1 cellular context compared by ENCODE assay signal in the genomic region with DNA sequence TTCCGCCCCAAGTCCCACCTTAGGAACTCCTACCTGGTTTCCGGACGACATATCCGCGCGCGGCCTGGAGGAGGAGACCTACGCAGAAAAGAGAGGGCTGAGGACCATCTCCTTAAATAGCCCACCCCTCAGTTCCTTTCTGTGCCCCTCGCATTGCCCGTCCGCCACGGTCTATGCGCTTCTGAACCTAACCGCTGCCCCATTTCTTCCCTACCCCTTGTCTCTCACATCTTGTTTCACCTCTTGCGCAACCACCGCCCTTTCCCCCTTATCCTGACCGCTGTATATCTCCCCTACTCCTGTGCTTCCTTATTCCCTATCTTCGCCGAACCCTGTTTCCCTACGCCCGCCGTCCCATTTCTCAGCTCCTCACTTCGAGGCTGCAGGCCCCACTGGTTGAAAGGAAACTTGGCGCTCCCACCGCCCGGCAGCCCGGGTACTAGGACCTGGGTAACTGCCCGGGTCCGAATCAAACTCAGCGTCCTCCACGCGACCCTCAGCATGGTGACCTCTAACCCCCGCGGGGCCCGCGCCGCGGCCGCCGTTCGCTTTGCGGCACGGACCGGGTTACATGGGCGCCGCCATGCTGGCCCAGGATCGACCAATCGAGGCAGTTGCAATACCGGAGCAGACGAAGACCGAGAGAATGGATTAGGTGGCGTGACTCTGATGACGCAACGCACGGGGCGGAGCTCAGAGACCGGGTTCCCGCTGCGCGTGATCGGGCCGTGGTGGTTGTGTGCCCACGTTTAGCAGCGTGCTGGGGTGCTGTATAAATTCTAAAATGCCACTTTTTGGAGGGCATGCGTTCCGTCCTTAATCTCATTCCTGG.
TF ChIP-seq lines count a peak whose summit lies in the region.

A gene (minus strand): TSS at position 612 of the 832 bp plus-strand sequence. CDS start 109 bp downstream, at position 503.

TF ChIP-seq in K562, 482 proteins besides CTCF, POLR2A, EP300 and RAD21 (continued from another document and continues in another):
- TF ChIP-seq, protein P1, sequence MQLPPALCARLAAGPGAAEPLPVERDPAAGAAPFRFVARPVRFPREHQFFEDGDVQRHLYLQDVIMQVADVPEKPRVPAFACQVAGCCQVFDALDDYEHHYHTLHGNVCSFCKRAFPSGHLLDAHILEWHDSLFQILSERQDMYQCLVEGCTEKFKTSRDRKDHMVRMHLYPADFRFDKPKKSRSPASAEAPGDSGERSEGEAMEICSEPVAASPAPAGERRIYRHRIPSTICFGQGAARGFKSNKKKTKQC (CRISPR knock-in tag; IDR thresholded peaks at IDR 0.05), result peak; percentile 94
- no peak for TF ChIP-seq PHTF2 (CRISPR knock-in tag; IDR thresholded peaks at IDR 0.05)
- TF ChIP-seq, protein P2, sequence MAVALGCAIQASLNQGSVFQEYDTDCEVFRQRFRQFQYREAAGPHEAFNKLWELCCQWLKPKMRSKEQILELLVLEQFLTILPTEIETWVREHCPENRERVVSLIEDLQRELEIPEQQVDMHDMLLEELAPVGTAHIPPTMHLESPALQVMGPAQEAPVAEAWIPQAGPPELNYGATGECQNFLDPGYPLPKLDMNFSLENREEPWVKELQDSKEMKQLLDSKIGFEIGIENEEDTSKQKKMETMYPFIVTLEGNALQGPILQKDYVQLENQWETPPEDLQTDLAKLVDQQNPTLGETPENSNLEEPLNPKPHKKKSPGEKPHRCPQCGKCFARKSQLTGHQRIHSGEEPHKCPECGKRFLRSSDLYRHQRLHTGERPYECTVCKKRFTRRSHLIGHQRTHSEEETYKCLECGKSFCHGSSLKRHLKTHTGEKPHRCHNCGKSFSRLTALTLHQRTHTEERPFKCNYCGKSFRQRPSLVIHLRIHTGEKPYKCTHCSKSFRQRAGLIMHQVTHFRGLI (CRISPR knock-in tag; IDR thresholded peaks at IDR 0.05), result peak; percentile 53
- no peak; the same call in 1 of the 2 replicates for TF ChIP-seq HDAC8 (tag; IDR thresholded peaks at IDR 0.05)
- TF ChIP-seq HIVEP1 (CRISPR knock-in tag; IDR thresholded peaks at IDR 0.05), result no peak
- no peak for TF ChIP-seq ZNF79 (CRISPR knock-in tag; IDR thresholded peaks at IDR 0.05; ENCODE audit: low read depth)
- peak; percentile 60 for TF ChIP-seq TAF7 (tag; IDR thresholded peaks at IDR 0.05)
- peak; percentile 84; the same call in 1 of the 2 replicates for TF ChIP-seq HNRNPL (IDR thresholded peaks at IDR 0.05; ENCODE audit: low read depth, low read length)
- no peak for TF ChIP-seq NR3C1 (CRISPR knock-in tag; IDR thresholded peaks at IDR 0.05)
- peak; percentile 56; the same call in 1 of the 2 replicates for TF ChIP-seq LEF1 (IDR thresholded peaks at IDR 0.05)
- TF ChIP-seq SPI1 (IDR thresholded peaks at IDR 0.05; ENCODE audit: borderline replicate concordance, low read depth, low read length), result no peak
- TF ChIP-seq, protein P3, sequence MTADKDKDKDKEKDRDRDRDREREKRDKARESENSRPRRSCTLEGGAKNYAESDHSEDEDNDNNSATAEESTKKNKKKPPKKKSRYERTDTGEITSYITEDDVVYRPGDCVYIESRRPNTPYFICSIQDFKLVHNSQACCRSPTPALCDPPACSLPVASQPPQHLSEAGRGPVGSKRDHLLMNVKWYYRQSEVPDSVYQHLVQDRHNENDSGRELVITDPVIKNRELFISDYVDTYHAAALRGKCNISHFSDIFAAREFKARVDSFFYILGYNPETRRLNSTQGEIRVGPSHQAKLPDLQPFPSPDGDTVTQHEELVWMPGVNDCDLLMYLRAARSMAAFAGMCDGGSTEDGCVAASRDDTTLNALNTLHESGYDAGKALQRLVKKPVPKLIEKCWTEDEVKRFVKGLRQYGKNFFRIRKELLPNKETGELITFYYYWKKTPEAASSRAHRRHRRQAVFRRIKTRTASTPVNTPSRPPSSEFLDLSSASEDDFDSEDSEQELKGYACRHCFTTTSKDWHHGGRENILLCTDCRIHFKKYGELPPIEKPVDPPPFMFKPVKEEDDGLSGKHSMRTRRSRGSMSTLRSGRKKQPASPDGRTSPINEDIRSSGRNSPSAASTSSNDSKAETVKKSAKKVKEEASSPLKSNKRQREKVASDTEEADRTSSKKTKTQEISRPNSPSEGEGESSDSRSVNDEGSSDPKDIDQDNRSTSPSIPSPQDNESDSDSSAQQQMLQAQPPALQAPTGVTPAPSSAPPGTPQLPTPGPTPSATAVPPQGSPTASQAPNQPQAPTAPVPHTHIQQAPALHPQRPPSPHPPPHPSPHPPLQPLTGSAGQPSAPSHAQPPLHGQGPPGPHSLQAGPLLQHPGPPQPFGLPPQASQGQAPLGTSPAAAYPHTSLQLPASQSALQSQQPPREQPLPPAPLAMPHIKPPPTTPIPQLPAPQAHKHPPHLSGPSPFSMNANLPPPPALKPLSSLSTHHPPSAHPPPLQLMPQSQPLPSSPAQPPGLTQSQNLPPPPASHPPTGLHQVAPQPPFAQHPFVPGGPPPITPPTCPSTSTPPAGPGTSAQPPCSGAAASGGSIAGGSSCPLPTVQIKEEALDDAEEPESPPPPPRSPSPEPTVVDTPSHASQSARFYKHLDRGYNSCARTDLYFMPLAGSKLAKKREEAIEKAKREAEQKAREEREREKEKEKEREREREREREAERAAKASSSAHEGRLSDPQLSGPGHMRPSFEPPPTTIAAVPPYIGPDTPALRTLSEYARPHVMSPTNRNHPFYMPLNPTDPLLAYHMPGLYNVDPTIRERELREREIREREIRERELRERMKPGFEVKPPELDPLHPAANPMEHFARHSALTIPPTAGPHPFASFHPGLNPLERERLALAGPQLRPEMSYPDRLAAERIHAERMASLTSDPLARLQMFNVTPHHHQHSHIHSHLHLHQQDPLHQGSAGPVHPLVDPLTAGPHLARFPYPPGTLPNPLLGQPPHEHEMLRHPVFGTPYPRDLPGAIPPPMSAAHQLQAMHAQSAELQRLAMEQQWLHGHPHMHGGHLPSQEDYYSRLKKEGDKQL (CRISPR knock-in tag; IDR thresholded peaks at IDR 0.05; ENCODE audit: borderline replicate concordance), result peak; percentile 83; the same call in 1 of the 2 replicates
- TF ChIP-seq CCAR2 (IDR thresholded peaks at IDR 0.05; ENCODE audit: low read depth, low read length), result no peak
- TF ChIP-seq ERF (CRISPR knock-in tag; IDR thresholded peaks at IDR 0.05), result no peak
- peak; percentile 86 for TF ChIP-seq MTA1 (IDR thresholded peaks at IDR 0.05; ENCODE audit: borderline replicate concordance)
- peak; percentile 92; the same call in 1 of the 2 replicates for TF ChIP-seq PML (IDR thresholded peaks at IDR 0.05; ENCODE audit: low read length)
- no peak for TF ChIP-seq U2AF2 (optimal IDR thresholded peaks at IDR 0.05; ENCODE audit: low read depth, low read length)
- no peak for TF ChIP-seq SRSF9 (IDR thresholded peaks at IDR 0.05; ENCODE audit: borderline replicate concordance, low read depth, low read length)
- no peak for TF ChIP-seq PRPF4 (IDR thresholded peaks at IDR 0.05; ENCODE audit: insufficient read depth, low read depth, low read length, poor library complexity, severe bottlenecking)
- TF ChIP-seq CBFA2T2 (conservative IDR thresholded peaks at IDR 0.05), result no peak; the same call in 1 of the 2 replicates
- TF ChIP-seq, protein P4, sequence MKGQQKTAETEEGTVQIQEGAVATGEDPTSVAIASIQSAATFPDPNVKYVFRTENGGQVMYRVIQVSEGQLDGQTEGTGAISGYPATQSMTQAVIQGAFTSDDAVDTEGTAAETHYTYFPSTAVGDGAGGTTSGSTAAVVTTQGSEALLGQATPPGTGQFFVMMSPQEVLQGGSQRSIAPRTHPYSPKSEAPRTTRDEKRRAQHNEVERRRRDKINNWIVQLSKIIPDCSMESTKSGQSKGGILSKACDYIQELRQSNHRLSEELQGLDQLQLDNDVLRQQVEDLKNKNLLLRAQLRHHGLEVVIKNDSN (CRISPR knock-in tag; IDR thresholded peaks at IDR 0.05), result peak; percentile 88
- no peak for TF ChIP-seq NFYB (IDR thresholded peaks at IDR 0.05; ENCODE audit: extremely low read depth, insufficient read length)
- no peak for TF ChIP-seq ZBTB8A (IDR thresholded peaks at IDR 0.05; ENCODE audit: partially characterized antibody)
- TF ChIP-seq, protein P5, sequence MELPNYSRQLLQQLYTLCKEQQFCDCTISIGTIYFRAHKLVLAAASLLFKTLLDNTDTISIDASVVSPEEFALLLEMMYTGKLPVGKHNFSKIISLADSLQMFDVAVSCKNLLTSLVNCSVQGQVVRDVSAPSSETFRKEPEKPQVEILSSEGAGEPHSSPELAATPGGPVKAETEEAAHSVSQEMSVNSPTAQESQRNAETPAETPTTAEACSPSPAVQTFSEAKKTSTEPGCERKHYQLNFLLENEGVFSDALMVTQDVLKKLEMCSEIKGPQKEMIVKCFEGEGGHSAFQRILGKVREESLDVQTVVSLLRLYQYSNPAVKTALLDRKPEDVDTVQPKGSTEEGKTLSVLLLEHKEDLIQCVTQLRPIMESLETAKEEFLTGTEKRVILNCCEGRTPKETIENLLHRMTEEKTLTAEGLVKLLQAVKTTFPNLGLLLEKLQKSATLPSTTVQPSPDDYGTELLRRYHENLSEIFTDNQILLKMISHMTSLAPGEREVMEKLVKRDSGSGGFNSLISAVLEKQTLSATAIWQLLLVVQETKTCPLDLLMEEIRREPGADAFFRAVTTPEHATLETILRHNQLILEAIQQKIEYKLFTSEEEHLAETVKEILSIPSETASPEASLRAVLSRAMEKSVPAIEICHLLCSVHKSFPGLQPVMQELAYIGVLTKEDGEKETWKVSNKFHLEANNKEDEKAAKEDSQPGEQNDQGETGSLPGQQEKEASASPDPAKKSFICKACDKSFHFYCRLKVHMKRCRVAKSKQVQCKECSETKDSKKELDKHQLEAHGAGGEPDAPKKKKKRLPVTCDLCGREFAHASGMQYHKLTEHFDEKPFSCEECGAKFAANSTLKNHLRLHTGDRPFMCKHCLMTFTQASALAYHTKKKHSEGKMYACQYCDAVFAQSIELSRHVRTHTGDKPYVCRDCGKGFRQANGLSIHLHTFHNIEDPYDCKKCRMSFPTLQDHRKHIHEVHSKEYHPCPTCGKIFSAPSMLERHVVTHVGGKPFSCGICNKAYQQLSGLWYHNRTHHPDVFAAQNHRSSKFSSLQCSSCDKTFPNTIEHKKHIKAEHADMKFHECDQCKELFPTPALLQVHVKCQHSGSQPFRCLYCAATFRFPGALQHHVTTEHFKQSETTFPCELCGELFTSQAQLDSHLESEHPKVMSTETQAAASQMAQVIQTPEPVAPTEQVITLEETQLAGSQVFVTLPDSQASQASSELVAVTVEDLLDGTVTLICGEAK (IDR thresholded peaks at IDR 0.05), result peak; percentile 39; the same call in 1 of the 2 replicates
- TF ChIP-seq, protein P5 (CRISPR knock-in tag; IDR thresholded peaks at IDR 0.05), result no peak
- TF ChIP-seq TAF9B (IDR thresholded peaks at IDR 0.05; ENCODE audit: partially characterized antibody), result peak; percentile 90
- no peak for TF ChIP-seq SRSF7 (optimal IDR thresholded peaks at IDR 0.05; ENCODE audit: low read depth, low read length)
- TF ChIP-seq TSC22D4 (tag; IDR thresholded peaks at IDR 0.05), result no peak
- TF ChIP-seq, protein P6, sequence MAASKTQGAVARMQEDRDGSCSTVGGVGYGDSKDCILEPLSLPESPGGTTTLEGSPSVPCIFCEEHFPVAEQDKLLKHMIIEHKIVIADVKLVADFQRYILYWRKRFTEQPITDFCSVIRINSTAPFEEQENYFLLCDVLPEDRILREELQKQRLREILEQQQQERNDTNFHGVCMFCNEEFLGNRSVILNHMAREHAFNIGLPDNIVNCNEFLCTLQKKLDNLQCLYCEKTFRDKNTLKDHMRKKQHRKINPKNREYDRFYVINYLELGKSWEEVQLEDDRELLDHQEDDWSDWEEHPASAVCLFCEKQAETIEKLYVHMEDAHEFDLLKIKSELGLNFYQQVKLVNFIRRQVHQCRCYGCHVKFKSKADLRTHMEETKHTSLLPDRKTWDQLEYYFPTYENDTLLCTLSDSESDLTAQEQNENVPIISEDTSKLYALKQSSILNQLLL (CRISPR knock-in tag; IDR thresholded peaks at IDR 0.05; ENCODE audit: borderline replicate concordance), result no peak
- TF ChIP-seq PYGO2 (tag; IDR thresholded peaks at IDR 0.05), result no peak
- TF ChIP-seq GATAD2B (IDR thresholded peaks at IDR 0.05; ENCODE audit: borderline replicate concordance), result no peak
- peak; percentile 85; the same call in 1 of the 2 replicates for TF ChIP-seq KAT8 (IDR thresholded peaks at IDR 0.05; ENCODE audit: low read depth)
- peak; percentile 37; the same call in 1 of the 2 replicates for TF ChIP-seq TCF3 (CRISPR knock-in tag; IDR thresholded peaks at IDR 0.05)
- TF ChIP-seq MBD2 (IDR thresholded peaks at IDR 0.05; ENCODE audit: borderline replicate concordance, low read depth), result peak; percentile 86
- no peak for TF ChIP-seq MEIS2 (IDR thresholded peaks at IDR 0.05; ENCODE audit: partially characterized antibody)
- peak; percentile 91 to 99; a peak in 3 of 4 replicates for TF ChIP-seq HDAC1 (IDR thresholded peaks at IDR 0.05)
- peak; percentile 93 for TF ChIP-seq NR2C2 (CRISPR knock-in tag; IDR thresholded peaks at IDR 0.05)
- TF ChIP-seq NR2C2 (tag; IDR thresholded peaks at IDR 0.05), result peak; percentile 98
- no peak; the same call in 1 of the 2 replicates for TF ChIP-seq ZNF274 (IDR thresholded peaks at IDR 0.05; ENCODE audit: borderline replicate concordance, low read depth, low read length)
